ENCODE assay signal across 8 cellular contexts in genomic region chr4:169619958-169620845, GRCh38. TPM values are rescaled to one million over a fixed set of nuclear protein-coding genes. Genes with fewer than 3 reads are reported as not detected.
DNase-seq lines count a peak whose midpoint lies in the region; ATAC-seq and TF ChIP-seq lines count a peak whose summit lies in the region.

TSS of gene CLCN3 (plus strand) at chr4:169620578. CDS start at chr4:169635929, 15,351 bp downstream.

- H3K4me3 ChIP-seq in DND-41 (ENCODE audit: low read depth in 1 of 2, low read length in 2 of 2), result peak within 1 kb of the TSS; percentile 71 to 74
- H3K4me3 ChIP-seq in GM23248, result peak within 1 kb of the TSS; percentile 96
- peak within 1 kb of the TSS; percentile 51 to 79 (median 71) for H3K4me3 ChIP-seq in esophagus squamous epithelium

- H3K27me3 ChIP-seq in DND-41 (ENCODE audit: insufficient read depth, low read length, poor library complexity) (no peaks in the 10 kb centered on the region), GM23248 (replicated peaks; ENCODE audit: insufficient read depth) (no peaks in the 10 kb centered on the region), esophagus squamous epithelium (no peaks in the 10 kb centered on the region)

- intact Hi-C loops in activated T-helper 1 cell treated with anti-CD3 and anti-CD28 coated beads, Interleukin-12 subunit alpha, Interleukin-12 subunit beta, Interleukin-2, Interleukin-4 antibody, amounts not matched to agents 30 ng/mL and 10 ng/mL and 1 ng/mL, durations not matched to agents 14 hours and 24 hours and 36 hours (cut with micrococcal nuclease), result loop anchor here (1.0 to 10.0 kb wide), 5 partner anchors 8 to 1305 kb away; partner anchors contain the start of genes DDX60 and NEK1
- intact Hi-C loops in esophagus squamous epithelium (cut with DNase I), result loop anchor here (10.0 kb wide), 1 partner anchor 405 kb away; the partner anchor contains the start of gene MFAP3L

- TF ChIP-seq POLR2A in esophagus squamous epithelium (IDR thresholded peaks at IDR 0.05), result peak in 3 of 4 donors; percentile 79 to 95 (median 90)

- H3K9me3 ChIP-seq in DND-41 (ENCODE audit: insufficient read depth, low read length, severe bottlenecking) (no peaks in the 10 kb centered on the region), GM23248 (ENCODE audit: low read depth) (no peaks in the 10 kb centered on the region), esophagus squamous epithelium (no peaks in the 10 kb centered on the region)

- H3K9ac ChIP-seq in DND-41 (ENCODE audit: low read depth, low read length) (peak within 1 kb of the TSS; percentile 80), GM23248 (peak within 1 kb of the TSS; percentile 98)

- peaks cover 49% of the 10 kb centered on the region for H3K79me2 ChIP-seq in DND-41 (ENCODE audit: insufficient read depth, low read length)
- H3K79me2 ChIP-seq in GM23248 (ENCODE audit: insufficient read depth), result peaks cover 45% of the 10 kb centered on the region

- H3K36me3 Mint-ChIP-seq in activated T-helper 1 cell treated with anti-CD3 and anti-CD28 coated beads, Interleukin-12 subunit alpha, Interleukin-12 subunit beta, Interleukin-2, Interleukin-4 antibody, amounts not matched to agents 30 ng/mL and 10 ng/mL and 1 ng/mL, durations not matched to agents 14 hours and 24 hours and 36 hours (ENCODE audit: low read depth), result peaks cover 1% of the 10 kb centered on the region

- H4K20me1 ChIP-seq in DND-41 (ENCODE audit: insufficient read depth, low read length) (peaks cover 7% of the 10 kb centered on the region; the same call in 1 of the 2 replicates), GM23248 (ENCODE audit: insufficient read depth) (no peaks in the 10 kb centered on the region)

- peaks cover 40% of the 10 kb centered on the region for H3K4me1 ChIP-seq in DND-41 (ENCODE audit: insufficient read depth, low read length)
- peaks cover 20% of the 10 kb centered on the region for H3K4me1 ChIP-seq in GM23248 (ENCODE audit: insufficient read depth)
- H3K4me1 ChIP-seq in esophagus squamous epithelium, result peaks cover 0 to 45% (median 13%) of the 10 kb centered on the region in 3 donors

- no peaks in the 10 kb centered on the region for H3K9me2 ChIP-seq in GM23248 (ENCODE audit: insufficient read depth)

- peaks cover 17% of the 10 kb centered on the region for H3F3A ChIP-seq in GM23248 (ENCODE audit: insufficient read depth)

- no peak for TF ChIP-seq CTCF in DND-41 (IDR thresholded peaks at IDR 0.05; ENCODE audit: borderline replicate concordance, extremely low read depth, low read length, poor library complexity, severe bottlenecking)
- peak in 3 of 6 experiments; percentile 10 to 35 (median 23) for TF ChIP-seq CTCF in esophagus squamous epithelium (IDR thresholded peaks at IDR 0.05)

- no peaks in the 10 kb centered on the region for H3K36me3 ChIP-seq in DND-41 (ENCODE audit: insufficient read depth, low read length)
- no peaks in the 10 kb centered on the region for H3K36me3 ChIP-seq in GM23248 (ENCODE audit: low read depth)
- H3K36me3 ChIP-seq in esophagus squamous epithelium, result peaks cover 0 to 4% (median 0%) of the 10 kb centered on the region in 3 donors

- H3K27ac ChIP-seq in DND-41 (ENCODE audit: low read length), result peak within 1 kb of the TSS; percentile 80
- peak within 1 kb of the TSS; percentile 95 for H3K27ac ChIP-seq in GM23248
- H3K27ac ChIP-seq in esophagus squamous epithelium, result peak within 1 kb of the TSS; percentile 92 to 99 (median 96)

- H3K4me3 Mint-ChIP-seq in activated T-helper 1 cell treated with anti-CD3 and anti-CD28 coated beads, Interleukin-12 subunit alpha, Interleukin-12 subunit beta, Interleukin-2, Interleukin-4 antibody, amounts not matched to agents 30 ng/mL and 10 ng/mL and 1 ng/mL, durations not matched to agents 14 hours and 24 hours and 36 hours, result peak within 1 kb of the TSS; percentile 94

- H2AFZ ChIP-seq in DND-41 (ENCODE audit: low read depth, low read length) (peak within 1 kb of the TSS; percentile 93), GM23248 (peak within 1 kb of the TSS; percentile 95)

- H3K27ac Mint-ChIP-seq in activated T-helper 1 cell treated with anti-CD3 and anti-CD28 coated beads, Interleukin-12 subunit alpha, Interleukin-12 subunit beta, Interleukin-2, Interleukin-4 antibody, amounts not matched to agents 30 ng/mL and 10 ng/mL and 1 ng/mL, durations not matched to agents 14 hours and 24 hours and 36 hours, result peak within 1 kb of the TSS; percentile 98

- H3K4me2 ChIP-seq in DND-41 (ENCODE audit: insufficient read depth, low read length), result peak within 1 kb of the TSS; percentile 88
- peak within 1 kb of the TSS; percentile 100 for H3K4me2 ChIP-seq in GM23248 (ENCODE audit: unreplicated experiment)

- WGBS in GM23248 (ENCODE audit: low coverage in 1 of 2, low lambda C conversion rate in 2 of 2, missing lambda C conversion rate in 2 of 2), 2 experiments, result 1% methylated on average over 63 of the region's 66 CpGs
- WGBS in esophagus squamous epithelium, 2 donors, result 0 to 1% methylated on average over 21 to 31 of the region's 66 CpGs

- no peaks in the 10 kb centered on the region for H3K9me3 Mint-ChIP-seq in activated T-helper 1 cell treated with anti-CD3 and anti-CD28 coated beads, Interleukin-12 subunit alpha, Interleukin-12 subunit beta, Interleukin-2, Interleukin-4 antibody, amounts not matched to agents 30 ng/mL and 10 ng/mL and 1 ng/mL, durations not matched to agents 14 hours and 24 hours and 36 hours

- peaks cover 67% of the 10 kb centered on the region for H3K4me1 Mint-ChIP-seq in activated T-helper 1 cell treated with anti-CD3 and anti-CD28 coated beads, Interleukin-12 subunit alpha, Interleukin-12 subunit beta, Interleukin-2, Interleukin-4 antibody, amounts not matched to agents 30 ng/mL and 10 ng/mL and 1 ng/mL, durations not matched to agents 14 hours and 24 hours and 36 hours (ENCODE audit: low read depth)

- peak; percentile 90 for ATAC-seq in DND-41 (ENCODE audit: insufficient read depth, low read depth)

- DNase-seq in DND-41 (peak; percentile 89), GM23248 (peak; percentile 99), Kasumi-1 (lab: John Stamatoyannopoulos, UW) (peak; percentile 86 to 92), RPMI7951 (ENCODE audit: low read depth) (peak; percentile 95), esophagus squamous epithelium (lab: John Stamatoyannopoulos, UW) (peak; percentile 80), myocyte (ENCODE audit: low read depth) (peak; percentile 99)
- DNase-seq in activated T-helper 1 cell treated with anti-CD3 and anti-CD28 coated beads, Interleukin-12 subunit alpha, Interleukin-12 subunit beta, Interleukin-2, Interleukin-4 antibody, amounts not matched to agents 30 ng/mL and 10 ng/mL and 1 ng/mL, durations not matched to agents 14 hours and 24 hours and 36 hours (ENCODE audit: low spot score), result peak; percentile 88
- peak; percentile 89 to 94 for DNase-seq in stimulated activated CD8-positive, alpha-beta memory T cell treated with anti-CD3 and anti-CD28 coated beads, Interleukin-7, amount 100 ng/mL, for 48 hours (ENCODE audit: extremely low read depth in 1 of 2, low read depth in 1 of 2)

- H3K27me3 Mint-ChIP-seq in activated T-helper 1 cell treated with anti-CD3 and anti-CD28 coated beads, Interleukin-12 subunit alpha, Interleukin-12 subunit beta, Interleukin-2, Interleukin-4 antibody, amounts not matched to agents 30 ng/mL and 10 ng/mL and 1 ng/mL, durations not matched to agents 14 hours and 24 hours and 36 hours (ENCODE audit: insufficient read depth), result no peaks in the 10 kb centered on the region

- in situ Hi-C loops in GM23248 (cut with MboI), result loop anchor here (25.0 kb wide), 1 partner anchor 417 kb away; the partner anchor contains the start of gene MFAP3L

RNA-seq across cellular contexts. Expression of gene CLCN3, which starts in this region (rescaled TPM):
- total RNA-seq in GM23248 (2014; rRNA removed; shearing (Covaris generic)), result 16.4 and 20.4 TPM in 2 replicates
- 12.1 and 12.2 TPM in 2 replicates for polyA plus RNA-seq in GM23248 (2016; fragmentation: Nextera tagmentation; extraction: Ambion mirVana)
- 17.1 and 21.7 TPM in 2 replicates for total RNA-seq in RPMI7951 (2014; rRNA removed; shearing (Covaris generic))
- 29.4 and 30.2 TPM in 2 replicates for total RNA-seq in activated T-helper 1 cell treated with anti-CD3 and anti-CD28 coated beads, Interleukin-12 subunit alpha, Interleukin-12 subunit beta, Interleukin-2, Interleukin-4 antibody, amounts not matched to agents 30 ng/mL and 10 ng/mL and 1 ng/mL, durations not matched to agents 14 hours and 24 hours and 36 hours
- 10 to 100 TPM; 31.3 to 66.3 (median 46.1) TPM for total RNA-seq in esophagus squamous epithelium
- total RNA-seq in myocyte, result 25.1 and 32.6 TPM in 2 replicates
- polyA plus RNA-seq in myocyte (2012), result 20.1 TPM

Comparison
In these comparisons a context has a peak if more than half of its experiments do, and no peak if none do; other contexts are left out.
1. Peak in every context shown above with its lines: DNase-seq, ATAC-seq, H3K4me3 ChIP-seq and H3K27ac ChIP-seq.